Comparison of ENCODE assay signal across 7 cellular contexts in the genomic region with DNA sequence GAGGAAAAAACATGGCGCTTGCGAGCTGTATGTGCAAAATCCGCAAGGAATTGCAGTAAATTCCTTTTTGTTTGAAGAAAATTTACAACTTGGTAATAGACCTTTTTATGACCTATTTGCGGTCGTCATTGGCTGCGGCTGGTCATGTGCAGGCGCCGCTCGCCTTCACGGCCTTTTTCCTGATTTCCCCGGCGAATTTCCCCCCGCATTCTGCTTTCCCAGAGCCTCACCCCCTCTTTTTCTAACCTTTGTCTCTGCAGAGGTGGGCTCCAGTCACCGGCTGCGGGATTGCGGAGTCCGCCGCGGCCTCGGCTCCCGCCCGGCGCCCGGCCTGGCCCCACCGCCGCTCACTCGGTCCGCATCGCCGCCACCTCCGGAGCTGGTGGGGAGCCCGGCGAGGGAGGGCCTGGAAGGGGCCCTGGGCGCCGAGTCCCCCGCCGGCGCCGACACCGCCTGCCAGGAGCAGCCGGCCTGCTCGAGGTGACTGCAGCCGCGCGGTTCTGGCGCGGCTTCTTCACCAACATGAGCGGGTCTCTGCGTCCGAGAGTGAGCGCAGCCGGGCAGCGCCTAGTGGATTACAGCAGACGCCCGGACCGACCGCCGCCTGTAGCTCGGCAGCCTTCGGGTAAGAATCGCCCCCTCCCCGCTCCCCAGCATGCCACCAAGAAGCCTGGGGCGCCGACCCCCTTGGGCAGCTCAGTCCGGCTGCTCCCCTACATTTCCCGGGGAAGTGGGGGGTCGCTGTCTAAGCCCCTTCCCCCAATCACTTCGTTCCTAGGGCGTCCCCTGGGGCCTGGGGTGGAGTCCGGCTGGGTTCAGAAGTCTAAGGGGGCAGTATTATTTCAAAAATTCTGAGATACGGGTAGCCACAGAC. TPM values are rescaled to one million over a fixed set of nuclear protein-coding genes. Genes with fewer than 3 reads are reported as not detected.
A peak's percentile ranks its signal among the peaks of the same experiment; 100 is the strongest.
DNase-seq lines count a peak whose midpoint lies in the region; ATAC-seq and TF ChIP-seq lines count a peak whose summit lies in the region.
"Had no signal": no experiment of that assay in that cellular context is flagged by ENCODE, and none has a peak within 500 bp of the region (broad histone marks: within the 10 kb centered on the region; RNA-seq: fewer than 3 reads in every experiment).

No MANE protein-coding gene starts in this region.

- H3K4me2 ChIP-seq in mammary epithelial cell (ENCODE audit: insufficient read depth, low read depth, low read length), result peak overlapping the region; percentile 80

- no peaks in the 10 kb centered on the region for H3K36me3 Mint-ChIP-seq in progenitor cell of endocrine pancreas (ENCODE audit: insufficient read depth)

- H3K36me3 ChIP-seq in mammary epithelial cell (ENCODE audit: insufficient read depth, low read length), result no peaks in the 10 kb centered on the region

- CTCF ChIA-PET in mammary epithelial cell (lab: Charles Lee; ENCODE audit: low non-redundant PET), result no interaction called here

- peak; percentile 46 for DNase-seq in HK-2 (ENCODE audit: unreplicated experiment)
- DNase-seq in mammary epithelial cell, result no peak
- DNase-seq in progenitor cell of endocrine pancreas (ENCODE audit: low spot score, unreplicated experiment), result no peak
- no peak for DNase-seq in nucleus accumbens (lab: John Stamatoyannopoulos, UW)
- DNase-seq in NCI-H1092 (lab: John Stamatoyannopoulos, UW), result no peak

- no TSS peak for BruUV-seq in mammary epithelial cell (replicated peaks; lab: Mats Ljungman, UMichigan)

- no peak overlapping the region for H3K27ac ChIP-seq in mammary epithelial cell (ENCODE audit: insufficient read depth, low read depth, low read length)

- H3K4me3 ChIP-seq in mammary epithelial cell (replicated peaks in 1 of 3; ENCODE audit: insufficient read depth in 1 of 3, low read depth in 2 of 3, low read length in 3 of 3), result peak overlapping the region; percentile 34 to 43 (median 39)

- H4K20me1 ChIP-seq in mammary epithelial cell (ENCODE audit: insufficient read depth, low read length), result no peaks in the 10 kb centered on the region

- H3K4me3 Mint-ChIP-seq in progenitor cell of endocrine pancreas (ENCODE audit: low read depth), result peak overlapping the region; percentile 61

- no peak overlapping the region for H3K27ac Mint-ChIP-seq in progenitor cell of endocrine pancreas

- peaks cover 15% of the 10 kb centered on the region for H3K4me1 ChIP-seq in mammary epithelial cell (ENCODE audit: insufficient read depth, low read length)

- H3K79me2 ChIP-seq in mammary epithelial cell (ENCODE audit: insufficient read depth, low read length), result no peaks in the 10 kb centered on the region

- intact Hi-C loops in mammary epithelial cell (cut with micrococcal nuclease), result no loop called here

- peaks cover 95% of the 10 kb centered on the region for H3K27me3 Mint-ChIP-seq in progenitor cell of endocrine pancreas

- 4% methylated on average over 11 of the region's 71 CpGs for WGBS in mammary epithelial cell (ENCODE audit: low coverage, missing lambda C conversion rate)

- peaks cover 43% of the 10 kb centered on the region for H3K27me3 ChIP-seq in mammary epithelial cell (ENCODE audit: insufficient read depth, low read length)

- in situ Hi-C loops in mammary epithelial cell (cut with MboI; ENCODE audit: low sequenced_read_pairs in 2 of 2), result loop anchor here (25.0 kb wide), 1 partner anchor 676 kb away; no protein-coding TSS in a partner anchor

- H2AFZ ChIP-seq in mammary epithelial cell (ENCODE audit: low read depth, low read length), result peak overlapping the region; percentile 83

- dilution Hi-C loops in mammary epithelial cell (cut with HindIII; ENCODE audit: low sequenced_read_pairs), result loop anchor here (10.0 to 25.0 kb wide), 2 partner anchors 498 to 1001 kb away; no protein-coding TSS in a partner anchor

- no peak for ATAC-seq in GM19452 (IDR thresholded peaks at IDR 0.05; ENCODE audit: unreplicated experiment)

- H3K4me1 Mint-ChIP-seq in progenitor cell of endocrine pancreas (ENCODE audit: low read depth), result no peaks in the 10 kb centered on the region

- no peaks in the 10 kb centered on the region for H3K9me3 ChIP-seq in mammary epithelial cell (replicated peaks; ENCODE audit: insufficient read depth, low read length)

- no peak for TF ChIP-seq CTCF in mammary epithelial cell (conservative IDR thresholded peaks at IDR 0.05 in 1 of 2, IDR thresholded peaks at IDR 0.05 in 1 of 2; ENCODE audit: extremely low read depth in 1 of 2, insufficient read depth in 1 of 2, low read depth in 1 of 2, low read length in 2 of 2)
- no peak for TF ChIP-seq CTCF in progenitor cell of endocrine pancreas (IDR thresholded peaks at IDR 0.05; ENCODE audit: unreplicated experiment)

- H3K9ac ChIP-seq in mammary epithelial cell (ENCODE audit: insufficient read depth, low read length), result no peak overlapping the region

- H3K9me3 Mint-ChIP-seq in progenitor cell of endocrine pancreas (ENCODE audit: low read depth), result no peaks in the 10 kb centered on the region

RNA-seq across cellular contexts. Expression of a gene that starts 7.1 kb away (rescaled TPM):
- total RNA-seq in mammary epithelial cell (under 1 TPM in 1 of 2 donors, not detected in 1; 0.16 TPM), progenitor cell of endocrine pancreas (not detected in 2 replicates)
- not detected for polyA plus RNA-seq in mammary epithelial cell
- polyA minus RNA-seq in mammary epithelial cell, result not detected
- total RNA-seq: mononuclear cell had no signal

RNA-seq across cellular contexts. Expression of a gene that starts 14.1 kb away (rescaled TPM):
- not detected for total RNA-seq in mammary epithelial cell
- not detected for polyA plus RNA-seq in mammary epithelial cell
- not detected for polyA minus RNA-seq in mammary epithelial cell
- total RNA-seq in progenitor cell of endocrine pancreas, result not detected in 2 replicates
- total RNA-seq: mononuclear cell had no signal

RNA-seq across cellular contexts. Expression of a gene that starts 14.7 kb away (rescaled TPM):
- not detected for total RNA-seq in mammary epithelial cell
- polyA plus RNA-seq in mammary epithelial cell, result not detected
- polyA minus RNA-seq in mammary epithelial cell, result not detected
- total RNA-seq in progenitor cell of endocrine pancreas, result not detected in 2 replicates

RNA-seq across cellular contexts. Expression of a gene that starts 20.0 kb away (rescaled TPM):
- total RNA-seq in mammary epithelial cell (not detected), progenitor cell of endocrine pancreas (not detected in 2 replicates)
- not detected for polyA plus RNA-seq in mammary epithelial cell
- polyA minus RNA-seq in mammary epithelial cell, result not detected
- total RNA-seq: mononuclear cell had no signal

RNA-seq across cellular contexts. Expression of a gene that starts 20.5 kb away (rescaled TPM):
- total RNA-seq in mammary epithelial cell, result not detected
- not detected for polyA plus RNA-seq in mammary epithelial cell
- polyA minus RNA-seq in mammary epithelial cell, result not detected
- total RNA-seq in progenitor cell of endocrine pancreas, result not detected in 2 replicates
- total RNA-seq: mononuclear cell had no signal
